ENCODE assay signal across 17 cellular contexts in genomic region chr14:99561827-99562226, GRCh38. TPM values are rescaled to one million over a fixed set of nuclear protein-coding genes. Genes with fewer than 3 reads are reported as not detected.
DNase-seq lines count a peak whose midpoint lies in the region; TF ChIP-seq lines count a peak whose summit lies in the region.
"Had no signal": no experiment of that assay in that cellular context is flagged by ENCODE, and none has a peak within 500 bp of the region (broad histone marks: within the 10 kb centered on the region; RNA-seq: fewer than 3 reads in every experiment).

No MANE protein-coding gene starts in this region.

- H3K9me3 ChIP-seq in esophagus (ENCODE audit: control insufficient read depth in 2 of 2, insufficient read depth in 1 of 2, low read depth in 1 of 2, low read length in 1 of 2) (no peaks in the 10 kb centered on the region), smooth muscle cell (replicated peaks; ENCODE audit: low read depth) (no peaks in the 10 kb centered on the region)
- H3K9me3 ChIP-seq: SJCRH30 had no signal

- peaks cover 45% of the 10 kb centered on the region for H3K4me1 Mint-ChIP-seq in progenitor cell of endocrine pancreas (ENCODE audit: low read depth)

- WGBS in esophagus, 2 donors: 56 to 61% methylated on average over 13 of the region's 13 CpGs
- whole genome bisulfite sequencing in smooth muscle cell (ENCODE audit: low lambda C conversion rate): 92% methylated on average over 13 of the region's 13 CpGs

- H3K4me3 ChIP-seq in LNCaP clone FGC (ENCODE audit: low read depth, low read length) (peak overlapping the region; percentile 28; the same call in 1 of the 2 replicates), esophagus (ENCODE audit: low read depth in 1 of 2, low read length in 2 of 2) (no peak overlapping the region), smooth muscle cell (no peak overlapping the region)
- H3K4me3 ChIP-seq: SJCRH30 had no signal

- TF ChIP-seq CTCF in LNCaP clone FGC (IDR thresholded peaks at IDR 0.05; ENCODE audit: control insufficient read depth, extremely low read depth, insufficient read depth) (no peak), progenitor cell of endocrine pancreas (IDR thresholded peaks at IDR 0.05; ENCODE audit: unreplicated experiment) (no peak), smooth muscle cell (IDR thresholded peaks at IDR 0.05; ENCODE audit: borderline replicate concordance, insufficient read depth, poor library complexity, severe bottlenecking) (no peak)

- H3K27me3 ChIP-seq in esophagus (ENCODE audit: control insufficient read depth in 1 of 2, insufficient read depth in 2 of 2, low read length in 2 of 2) (no peaks in the 10 kb centered on the region), smooth muscle cell (ENCODE audit: low read depth) (no peaks in the 10 kb centered on the region)
- H3K27me3 ChIP-seq: SJCRH30 had no signal

- no peaks in the 10 kb centered on the region for H3K9me3 Mint-ChIP-seq in progenitor cell of endocrine pancreas (ENCODE audit: low read depth)
- H3K9me3 Mint-ChIP-seq: activated naive CD8-positive, alpha-beta T cell treated with anti-CD3 and anti-CD28 coated beads for 36 hours; activated T-cell treated with anti-CD3 and anti-CD28 coated beads, Interleukin-2, amount 50 U/mL, for 24 hours; CD4-positive, CD25-positive, alpha-beta regulatory T cell had no signal

- H3K79me2 ChIP-seq in smooth muscle cell (ENCODE audit: low read depth): no peaks in the 10 kb centered on the region

- no peaks in the 10 kb centered on the region for H3K27me3 Mint-ChIP-seq in progenitor cell of endocrine pancreas
- H3K27me3 Mint-ChIP-seq: activated naive CD8-positive, alpha-beta T cell treated with anti-CD3 and anti-CD28 coated beads for 36 hours; activated T-cell treated with anti-CD3 and anti-CD28 coated beads, Interleukin-2, amount 50 U/mL, for 24 hours had no signal

- no peaks in the 10 kb centered on the region for H3F3A ChIP-seq in smooth muscle cell (ENCODE audit: low read depth)

- no peak overlapping the region for H2AFZ ChIP-seq in smooth muscle cell (ENCODE audit: low read depth)
- H2AFZ ChIP-seq: parathyroid adenoma had no signal

- H3K27ac ChIP-seq in esophagus (ENCODE audit: low read depth in 2 of 2, low read length in 1 of 2): peak overlapping the region; percentile 75 to 96
- no peak overlapping the region for H3K27ac ChIP-seq in smooth muscle cell (ENCODE audit: low read depth)
- H3K27ac ChIP-seq: KMS-11, parathyroid adenoma, SJCRH30 had no signal

- H4K20me1 ChIP-seq in smooth muscle cell (ENCODE audit: low read depth): peaks cover 31% of the 10 kb centered on the region

- H3K27ac Mint-ChIP-seq in progenitor cell of endocrine pancreas: peak overlapping the region; percentile 45
- H3K27ac Mint-ChIP-seq: activated naive CD8-positive, alpha-beta T cell treated with anti-CD3 and anti-CD28 coated beads for 36 hours; activated T-cell treated with anti-CD3 and anti-CD28 coated beads, Interleukin-2, amount 50 U/mL, for 24 hours had no signal

- H3K36me3 Mint-ChIP-seq in progenitor cell of endocrine pancreas (ENCODE audit: insufficient read depth): peaks cover 4% of the 10 kb centered on the region
- H3K36me3 Mint-ChIP-seq: activated naive CD8-positive, alpha-beta T cell treated with anti-CD3 and anti-CD28 coated beads for 36 hours; CD4-positive, CD25-positive, alpha-beta regulatory T cell had no signal

- H3K4me2 ChIP-seq in smooth muscle cell: no peak overlapping the region
- H3K4me2 ChIP-seq: KMS-11 had no signal

- peak; percentile 58 for DNase-seq in DMS53 (lab: John Stamatoyannopoulos, UW)
- DNase-seq in DMS53 treated with DMSO at 0.1 percent for 48 hours (lab: John Stamatoyannopoulos, UW; ENCODE audit: unreplicated experiment): no peak
- no peak for DNase-seq in LNCaP clone FGC (ENCODE audit: low read depth)
- DNase-seq in progenitor cell of endocrine pancreas (ENCODE audit: low spot score, unreplicated experiment): no peak
- DNase-seq in smooth muscle cell (lab: John Stamatoyannopoulos, UW; ENCODE audit: unreplicated experiment): no peak
- DNase-seq in HuH-7 (ENCODE audit: low spot score): no peak
- DNase-seq in NCI-H2171 treated with DMSO at 0.1 percent for 48 hours (lab: John Stamatoyannopoulos, UW): no peak
- DNase-seq: activated naive CD8-positive, alpha-beta T cell treated with anti-CD3 and anti-CD28 coated beads for 36 hours; activated T-cell treated with anti-CD3 and anti-CD28 coated beads, Interleukin-2, amount 50 U/mL, for 24 hours; CD4-positive, CD25-positive, alpha-beta regulatory T cell; GDM1; islet precursor cell; NCI-H187 treated with DMSO at 0.1 percent for 48 hours; SJCRH30 had no signal

- H3K9ac ChIP-seq in smooth muscle cell (ENCODE audit: low read depth): no peak overlapping the region
- H3K9ac ChIP-seq: KMS-11, parathyroid adenoma had no signal

- H3K4me1 ChIP-seq in esophagus (ENCODE audit: control insufficient read depth in 2 of 2, insufficient read depth in 2 of 2, low read length in 1 of 2) (peaks cover 16 to 50% of the 10 kb centered on the region in 2 donors), smooth muscle cell (ENCODE audit: low read depth) (peaks cover 51% of the 10 kb centered on the region)

- H3K36me3 ChIP-seq in esophagus (ENCODE audit: control insufficient read depth in 2 of 2, insufficient read depth in 2 of 2, low read length in 1 of 2) (peaks cover 0 to 3% of the 10 kb centered on the region in 2 donors), smooth muscle cell (ENCODE audit: low read depth) (no peaks in the 10 kb centered on the region)
- H3K36me3 ChIP-seq: SJCRH30 had no signal

- no peak overlapping the region for H3K4me3 Mint-ChIP-seq in progenitor cell of endocrine pancreas (ENCODE audit: low read depth)
- H3K4me3 Mint-ChIP-seq: activated naive CD8-positive, alpha-beta T cell treated with anti-CD3 and anti-CD28 coated beads for 36 hours; activated T-cell treated with anti-CD3 and anti-CD28 coated beads, Interleukin-2, amount 50 U/mL, for 24 hours; CD4-positive, CD25-positive, alpha-beta regulatory T cell had no signal

RNA-seq across cellular contexts. Expression of gene CCDC85C, which starts 42.2 kb away (rescaled TPM):
- polyA plus RNA-seq in esophagus (10 to 100 TPM; 30.1 to 51.0 TPM), smooth muscle cell (5.2 and 6.5 TPM in 2 replicates)
- total RNA-seq in progenitor cell of endocrine pancreas (43.6 and 44.9 TPM in 2 replicates), smooth muscle cell (4.0 and 4.8 TPM in 2 replicates)
